Comparison of ENCODE assay signal across 8 cellular contexts in the genomic region with DNA sequence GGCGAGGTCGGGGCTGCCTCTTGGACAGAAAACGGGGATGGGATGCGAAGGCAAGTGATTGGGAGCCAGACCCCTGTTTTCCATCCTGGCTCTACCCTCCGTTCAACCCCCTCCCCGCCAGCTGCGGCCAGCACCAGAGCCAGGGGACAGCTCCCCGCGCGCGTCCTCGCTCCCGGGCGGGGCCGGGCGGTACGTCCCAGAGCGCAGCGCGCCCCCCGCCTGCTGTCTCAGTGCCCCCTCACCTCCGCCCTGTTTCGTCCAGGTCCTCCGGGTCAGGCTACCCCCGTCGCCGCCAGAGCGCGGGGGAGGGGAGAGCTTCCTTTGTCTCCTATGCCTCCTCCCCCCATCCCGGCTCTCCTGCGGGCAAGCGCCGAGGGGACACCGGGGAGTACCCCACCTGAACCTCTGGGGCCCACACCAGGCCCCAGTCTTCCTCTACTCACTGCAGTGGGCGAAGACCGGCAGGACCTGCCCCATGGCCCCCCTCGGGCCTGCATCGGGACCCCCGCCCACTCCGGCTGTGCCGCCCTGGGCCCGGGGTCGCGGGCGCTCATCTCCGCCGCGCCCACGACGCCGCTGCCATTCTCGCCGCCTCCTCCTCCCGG. TPM values are rescaled to one million over a fixed set of nuclear protein-coding genes. Genes with fewer than 3 reads are reported as not detected.
DNase-seq lines count a peak whose midpoint lies in the region; ATAC-seq and TF ChIP-seq lines count a peak whose summit lies in the region.

No MANE protein-coding gene starts in this region.

- peak overlapping the region; percentile 53 to 57 for H3K27ac ChIP-seq in right atrium auricular region

- no peaks in the 10 kb centered on the region for H3K9me3 Mint-ChIP-seq in activated naive CD4-positive, alpha-beta T cell treated with anti-CD3 and anti-CD28 coated beads, Interleukin-2, amount 50 U/mL, for 72 hours

- ATAC-seq in GM21515 (IDR thresholded peaks at IDR 0.05; ENCODE audit: unreplicated experiment) (peak; percentile 19), HG03135 (IDR thresholded peaks at IDR 0.05; ENCODE audit: unreplicated experiment) (no peak)
- peak; percentile 1 to 28 for ATAC-seq in activated naive CD4-positive, alpha-beta T cell treated with anti-CD3 and anti-CD28 coated beads, Interleukin-2, amount 50 U/mL, for 72 hours

- no peaks in the 10 kb centered on the region for H3K36me3 ChIP-seq in right atrium auricular region

- H3K4me3 ChIP-seq in right atrium auricular region (peak overlapping the region; percentile 70 to 80), retinal pigment epithelial cell (ENCODE audit: low read length) (peak overlapping the region; percentile 69)

- peaks cover 0 to 54% of the 10 kb centered on the region in 2 donors for H3K4me1 ChIP-seq in right atrium auricular region

- H3K27me3 ChIP-seq in right atrium auricular region = no peaks in the 10 kb centered on the region

- H3K9me3 ChIP-seq in right atrium auricular region = no peaks in the 10 kb centered on the region

- peak in 1 of 2 donors; percentile 23 for TF ChIP-seq CTCF in right atrium auricular region (IDR thresholded peaks at IDR 0.05)
- TF ChIP-seq CTCF in retinal pigment epithelial cell (conservative IDR thresholded peaks at IDR 0.05; ENCODE audit: low read depth, low read length) = no peak

- DNase-seq in AG08395 (ENCODE audit: low spot score) (peak; percentile 38), NCI-H146 (lab: John Stamatoyannopoulos, UW) (peak; percentile 49), right atrium auricular region (ENCODE audit: low spot score) (no peak), retinal pigment epithelial cell (ENCODE audit: low read depth) (no peak), NCI-H2029 (lab: John Stamatoyannopoulos, UW) (no peak)
- DNase-seq in activated naive CD4-positive, alpha-beta T cell treated with anti-CD3 and anti-CD28 coated beads, Interleukin-2, amount 50 U/mL, for 72 hours (ENCODE audit: low spot score in 2 of 2) = peak in 1 of 2 donors; percentile 65

- H3K36me3 Mint-ChIP-seq in activated naive CD4-positive, alpha-beta T cell treated with anti-CD3 and anti-CD28 coated beads, Interleukin-2, amount 50 U/mL, for 72 hours = peaks cover 0 to 4% of the 10 kb centered on the region in 2 donors

- no peak overlapping the region for H3K27ac Mint-ChIP-seq in activated naive CD4-positive, alpha-beta T cell treated with anti-CD3 and anti-CD28 coated beads, Interleukin-2, amount 50 U/mL, for 72 hours

RNA-seq across cellular contexts. Expression of gene RTN2, which starts 0.4 kb away (rescaled TPM):
- total RNA-seq in activated naive CD4-positive, alpha-beta T cell treated with anti-CD3 and anti-CD28 coated beads, Interleukin-2, amount 50 U/mL, for 72 hours = 1 to 10 TPM; 3.2 to 5.1 TPM
- 10 to 100 TPM; 22.8 to 24.0 TPM for total RNA-seq in right atrium auricular region

RNA-seq across cellular contexts. Expression of gene PPM1N, which starts 1.8 kb away (rescaled TPM):
- 1 to 10 TPM; 1.5 to 7.4 TPM for total RNA-seq in activated naive CD4-positive, alpha-beta T cell treated with anti-CD3 and anti-CD28 coated beads, Interleukin-2, amount 50 U/mL, for 72 hours
- total RNA-seq in right atrium auricular region = 1 to 10 TPM in 1 of 2 donors, not detected in 1; 1.8 TPM

RNA-seq across cellular contexts. Expression of gene VASP, which starts 10.8 kb away (rescaled TPM):
- total RNA-seq in activated naive CD4-positive, alpha-beta T cell treated with anti-CD3 and anti-CD28 coated beads, Interleukin-2, amount 50 U/mL, for 72 hours = 100 to 1,000 TPM in 1 of 2 donors, 10 to 100 TPM in 1; 76.8 to 156 TPM
- total RNA-seq in right atrium auricular region = 10 to 100 TPM; 61.4 to 61.7 TPM

RNA-seq across cellular contexts. Expression of gene FOSB, which starts 28.7 kb away (rescaled TPM):
- 10 to 100 TPM; 19.9 to 37.6 TPM for total RNA-seq in activated naive CD4-positive, alpha-beta T cell treated with anti-CD3 and anti-CD28 coated beads, Interleukin-2, amount 50 U/mL, for 72 hours
- 10 to 100 TPM; 17.8 to 19.7 TPM for total RNA-seq in right atrium auricular region

Comparison
In these comparisons a context has a peak if more than half of its experiments do, and no peak if none do; other contexts are left out.
1. DNase-seq: peak in AG08395 (single experiment) and NCI-H146 (single experiment); none in right atrium auricular region (single experiment), retinal pigment epithelial cell (single experiment) and NCI-H2029 (single experiment).